In the genomic region with DNA sequence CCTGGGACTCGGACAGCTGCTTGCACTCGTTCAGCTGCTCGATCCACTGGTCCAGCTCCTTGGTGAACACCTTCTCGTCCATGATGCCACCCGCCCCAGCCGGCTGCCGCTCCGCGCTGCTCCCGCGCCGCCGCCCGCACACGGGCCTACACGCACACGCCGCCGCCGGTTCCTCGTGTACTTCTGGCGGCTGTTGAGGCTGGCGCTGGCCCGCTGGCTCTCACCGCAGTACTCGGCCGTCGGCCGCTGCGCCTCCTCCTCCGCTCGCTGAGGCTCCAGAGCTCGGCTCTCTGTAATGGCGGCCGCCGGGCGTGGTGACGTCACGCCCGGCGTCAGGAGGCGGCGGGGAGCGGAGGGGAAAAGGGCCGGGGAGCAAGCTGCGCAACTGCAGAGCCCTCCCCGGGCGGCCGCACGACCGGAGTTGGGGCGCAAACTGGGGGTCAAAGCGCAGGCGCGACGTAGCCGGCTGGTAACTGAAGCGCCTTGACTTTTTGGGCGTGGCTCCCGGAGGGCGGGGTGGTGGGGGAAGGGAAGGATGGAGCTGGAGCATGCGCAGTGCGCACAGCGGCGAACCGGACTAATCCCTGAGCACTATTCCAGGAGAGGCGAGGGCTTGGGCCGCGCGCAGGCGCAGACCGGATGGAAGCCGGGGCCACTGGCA, we compare ENCODE assay signal across 1 cellular context.
TF ChIP-seq lines count a peak whose summit lies in the region.

TSS of gene PPP2CA (minus strand) at position 294 of the 661 bp plus-strand sequence. CDS start at position 82, 212 bp downstream.

TF ChIP-seq in HepG2, 621 proteins besides CTCF, POLR2A, EP300 and RAD21 (continued from another document and continues in another):
- TF ChIP-seq ZBTB40 (IDR thresholded peaks at IDR 0.05) (no peak), ZBTB40 (CRISPR knock-in tag; IDR thresholded peaks at IDR 0.05) (no peak), RBFOX2 (IDR thresholded peaks at IDR 0.05; ENCODE audit: low read depth, low read length) (peak; percentile 96), NBN (conservative IDR thresholded peaks at IDR 0.05) (no peak), ZNF224 (CRISPR knock-in tag; IDR thresholded peaks at IDR 0.05) (peak; percentile 85; the same call in 1 of the 2 replicates), ZNF546 (CRISPR knock-in tag; conservative IDR thresholded peaks at IDR 0.05) (no peak), SP2 (CRISPR knock-in tag; IDR thresholded peaks at IDR 0.05) (peak; percentile 46; the same call in 1 of the 2 replicates), ZNF776 (CRISPR knock-in tag; IDR thresholded peaks at IDR 0.05) (no peak), ZNF619 (CRISPR knock-in tag; IDR thresholded peaks at IDR 0.05) (no peak), ZNF790 (CRISPR knock-in tag; IDR thresholded peaks at IDR 0.05; ENCODE audit: borderline replicate concordance) (no peak), ZNF121 (CRISPR knock-in tag; IDR thresholded peaks at IDR 0.05) (no peak), ZNF816 (CRISPR knock-in tag; IDR thresholded peaks at IDR 0.05; ENCODE audit: borderline replicate concordance) (no peak), KMT2A (CRISPR knock-in tag; IDR thresholded peaks at IDR 0.05) (no peak), RBAK (CRISPR knock-in tag; IDR thresholded peaks at IDR 0.05) (no peak), MXD4 (CRISPR knock-in tag; IDR thresholded peaks at IDR 0.05) (no peak; the same call in 1 of the 2 replicates), NFKBIZ (CRISPR knock-in tag; IDR thresholded peaks at IDR 0.05) (no peak), ZNF251 (CRISPR knock-in tag; IDR thresholded peaks at IDR 0.05) (no peak), SMYD3 (CRISPR knock-in tag; IDR thresholded peaks at IDR 0.05) (peak; percentile 19; the same call in 1 of the 2 replicates), ATM (IDR thresholded peaks at IDR 0.05; ENCODE audit: borderline replicate concordance) (no peak), ZNF143 (CRISPR knock-in tag; IDR thresholded peaks at IDR 0.05) (no peak), U2AF1 (optimal IDR thresholded peaks at IDR 0.05; ENCODE audit: low read depth, low read length) (no peak), ZNF124 (CRISPR knock-in tag; IDR thresholded peaks at IDR 0.05) (no peak), MTF2 (CRISPR knock-in tag; IDR thresholded peaks at IDR 0.05; ENCODE audit: borderline replicate concordance) (no peak), KLF12 (CRISPR knock-in tag; IDR thresholded peaks at IDR 0.05; ENCODE audit: borderline replicate concordance) (peak; percentile 94), ZBTB3 (CRISPR knock-in tag; IDR thresholded peaks at IDR 0.05; ENCODE audit: borderline replicate concordance, low read depth) (0 out of 2 replicates have a peak, but pooled peaks have one; percentile 47), FIP1L1 (IDR thresholded peaks at IDR 0.05; ENCODE audit: borderline replicate concordance, insufficient read depth, low read depth, low read length) (no peak), ZNF550 (CRISPR knock-in tag; IDR thresholded peaks at IDR 0.05; ENCODE audit: borderline replicate concordance) (no peak), ZNF12 (CRISPR knock-in tag; IDR thresholded peaks at IDR 0.05) (no peak), POGZ (CRISPR knock-in tag; IDR thresholded peaks at IDR 0.05) (0 out of 2 replicates have a peak, but pooled peaks have one; percentile 32), SMAD9 (CRISPR knock-in tag; IDR thresholded peaks at IDR 0.05) (no peak), ZNF598 (CRISPR knock-in tag; IDR thresholded peaks at IDR 0.05; ENCODE audit: borderline replicate concordance) (no peak), ZNF30 (CRISPR knock-in tag; IDR thresholded peaks at IDR 0.05) (no peak), NRL (CRISPR knock-in tag; IDR thresholded peaks at IDR 0.05; ENCODE audit: borderline replicate concordance) (peak; percentile 24)
- TF ChIP-seq, protein P1, sequence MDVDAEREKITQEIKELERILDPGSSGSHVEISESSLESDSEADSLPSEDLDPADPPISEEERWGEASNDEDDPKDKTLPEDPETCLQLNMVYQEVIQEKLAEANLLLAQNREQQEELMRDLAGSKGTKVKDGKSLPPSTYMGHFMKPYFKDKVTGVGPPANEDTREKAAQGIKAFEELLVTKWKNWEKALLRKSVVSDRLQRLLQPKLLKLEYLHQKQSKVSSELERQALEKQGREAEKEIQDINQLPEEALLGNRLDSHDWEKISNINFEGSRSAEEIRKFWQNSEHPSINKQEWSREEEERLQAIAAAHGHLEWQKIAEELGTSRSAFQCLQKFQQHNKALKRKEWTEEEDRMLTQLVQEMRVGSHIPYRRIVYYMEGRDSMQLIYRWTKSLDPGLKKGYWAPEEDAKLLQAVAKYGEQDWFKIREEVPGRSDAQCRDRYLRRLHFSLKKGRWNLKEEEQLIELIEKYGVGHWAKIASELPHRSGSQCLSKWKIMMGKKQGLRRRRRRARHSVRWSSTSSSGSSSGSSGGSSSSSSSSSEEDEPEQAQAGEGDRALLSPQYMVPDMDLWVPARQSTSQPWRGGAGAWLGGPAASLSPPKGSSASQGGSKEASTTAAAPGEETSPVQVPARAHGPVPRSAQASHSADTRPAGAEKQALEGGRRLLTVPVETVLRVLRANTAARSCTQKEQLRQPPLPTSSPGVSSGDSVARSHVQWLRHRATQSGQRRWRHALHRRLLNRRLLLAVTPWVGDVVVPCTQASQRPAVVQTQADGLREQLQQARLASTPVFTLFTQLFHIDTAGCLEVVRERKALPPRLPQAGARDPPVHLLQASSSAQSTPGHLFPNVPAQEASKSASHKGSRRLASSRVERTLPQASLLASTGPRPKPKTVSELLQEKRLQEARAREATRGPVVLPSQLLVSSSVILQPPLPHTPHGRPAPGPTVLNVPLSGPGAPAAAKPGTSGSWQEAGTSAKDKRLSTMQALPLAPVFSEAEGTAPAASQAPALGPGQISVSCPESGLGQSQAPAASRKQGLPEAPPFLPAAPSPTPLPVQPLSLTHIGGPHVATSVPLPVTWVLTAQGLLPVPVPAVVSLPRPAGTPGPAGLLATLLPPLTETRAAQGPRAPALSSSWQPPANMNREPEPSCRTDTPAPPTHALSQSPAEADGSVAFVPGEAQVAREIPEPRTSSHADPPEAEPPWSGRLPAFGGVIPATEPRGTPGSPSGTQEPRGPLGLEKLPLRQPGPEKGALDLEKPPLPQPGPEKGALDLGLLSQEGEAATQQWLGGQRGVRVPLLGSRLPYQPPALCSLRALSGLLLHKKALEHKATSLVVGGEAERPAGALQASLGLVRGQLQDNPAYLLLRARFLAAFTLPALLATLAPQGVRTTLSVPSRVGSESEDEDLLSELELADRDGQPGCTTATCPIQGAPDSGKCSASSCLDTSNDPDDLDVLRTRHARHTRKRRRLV (CRISPR knock-in tag; IDR thresholded peaks at IDR 0.05), result no peak
- TF ChIP-seq, protein P2, sequence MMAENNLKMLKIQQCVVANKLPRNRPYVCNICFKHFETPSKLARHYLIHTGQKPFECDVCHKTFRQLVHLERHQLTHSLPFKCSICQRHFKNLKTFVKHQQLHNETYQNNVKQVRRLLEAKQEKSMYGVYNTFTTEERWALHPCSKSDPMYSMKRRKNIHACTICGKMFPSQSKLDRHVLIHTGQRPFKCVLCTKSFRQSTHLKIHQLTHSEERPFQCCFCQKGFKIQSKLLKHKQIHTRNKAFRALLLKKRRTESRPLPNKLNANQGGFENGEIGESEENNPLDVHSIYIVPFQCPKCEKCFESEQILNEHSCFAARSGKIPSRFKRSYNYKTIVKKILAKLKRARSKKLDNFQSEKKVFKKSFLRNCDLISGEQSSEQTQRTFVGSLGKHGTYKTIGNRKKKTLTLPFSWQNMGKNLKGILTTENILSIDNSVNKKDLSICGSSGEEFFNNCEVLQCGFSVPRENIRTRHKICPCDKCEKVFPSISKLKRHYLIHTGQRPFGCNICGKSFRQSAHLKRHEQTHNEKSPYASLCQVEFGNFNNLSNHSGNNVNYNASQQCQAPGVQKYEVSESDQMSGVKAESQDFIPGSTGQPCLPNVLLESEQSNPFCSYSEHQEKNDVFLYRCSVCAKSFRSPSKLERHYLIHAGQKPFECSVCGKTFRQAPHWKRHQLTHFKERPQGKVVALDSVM (CRISPR knock-in tag; IDR thresholded peaks at IDR 0.05), result 0 out of 2 replicates have a peak, but pooled peaks have one; percentile 10
- TF ChIP-seq, protein P3, sequence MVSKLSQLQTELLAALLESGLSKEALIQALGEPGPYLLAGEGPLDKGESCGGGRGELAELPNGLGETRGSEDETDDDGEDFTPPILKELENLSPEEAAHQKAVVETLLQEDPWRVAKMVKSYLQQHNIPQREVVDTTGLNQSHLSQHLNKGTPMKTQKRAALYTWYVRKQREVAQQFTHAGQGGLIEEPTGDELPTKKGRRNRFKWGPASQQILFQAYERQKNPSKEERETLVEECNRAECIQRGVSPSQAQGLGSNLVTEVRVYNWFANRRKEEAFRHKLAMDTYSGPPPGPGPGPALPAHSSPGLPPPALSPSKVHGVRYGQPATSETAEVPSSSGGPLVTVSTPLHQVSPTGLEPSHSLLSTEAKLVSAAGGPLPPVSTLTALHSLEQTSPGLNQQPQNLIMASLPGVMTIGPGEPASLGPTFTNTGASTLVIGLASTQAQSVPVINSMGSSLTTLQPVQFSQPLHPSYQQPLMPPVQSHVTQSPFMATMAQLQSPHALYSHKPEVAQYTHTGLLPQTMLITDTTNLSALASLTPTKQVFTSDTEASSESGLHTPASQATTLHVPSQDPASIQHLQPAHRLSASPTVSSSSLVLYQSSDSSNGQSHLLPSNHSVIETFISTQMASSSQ (IDR thresholded peaks at IDR 0.05; ENCODE audit: low read depth), result no peak
- TF ChIP-seq, protein P3 (CRISPR knock-in tag; IDR thresholded peaks at IDR 0.05; ENCODE audit: borderline replicate concordance), result no peak
- TF ChIP-seq, protein P4, sequence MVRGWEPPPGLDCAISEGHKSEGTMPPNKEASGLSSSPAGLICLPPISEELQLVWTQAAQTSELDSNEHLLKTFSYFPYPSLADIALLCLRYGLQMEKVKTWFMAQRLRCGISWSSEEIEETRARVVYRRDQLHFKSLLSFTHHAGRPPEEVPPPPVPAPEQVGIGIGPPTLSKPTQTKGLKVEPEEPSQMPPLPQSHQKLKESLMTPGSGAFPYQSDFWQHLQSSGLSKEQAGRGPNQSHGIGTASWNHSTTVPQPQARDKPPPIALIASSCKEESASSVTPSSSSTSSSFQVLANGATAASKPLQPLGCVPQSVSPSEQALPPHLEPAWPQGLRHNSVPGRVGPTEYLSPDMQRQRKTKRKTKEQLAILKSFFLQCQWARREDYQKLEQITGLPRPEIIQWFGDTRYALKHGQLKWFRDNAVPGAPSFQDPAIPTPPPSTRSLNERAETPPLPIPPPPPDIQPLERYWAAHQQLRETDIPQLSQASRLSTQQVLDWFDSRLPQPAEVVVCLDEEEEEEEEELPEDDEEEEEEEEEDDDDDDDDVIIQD (CRISPR knock-in tag; IDR thresholded peaks at IDR 0.05; ENCODE audit: low read depth), result no peak
